8 cellular contexts compared by ENCODE assay signal in the genomic region with DNA sequence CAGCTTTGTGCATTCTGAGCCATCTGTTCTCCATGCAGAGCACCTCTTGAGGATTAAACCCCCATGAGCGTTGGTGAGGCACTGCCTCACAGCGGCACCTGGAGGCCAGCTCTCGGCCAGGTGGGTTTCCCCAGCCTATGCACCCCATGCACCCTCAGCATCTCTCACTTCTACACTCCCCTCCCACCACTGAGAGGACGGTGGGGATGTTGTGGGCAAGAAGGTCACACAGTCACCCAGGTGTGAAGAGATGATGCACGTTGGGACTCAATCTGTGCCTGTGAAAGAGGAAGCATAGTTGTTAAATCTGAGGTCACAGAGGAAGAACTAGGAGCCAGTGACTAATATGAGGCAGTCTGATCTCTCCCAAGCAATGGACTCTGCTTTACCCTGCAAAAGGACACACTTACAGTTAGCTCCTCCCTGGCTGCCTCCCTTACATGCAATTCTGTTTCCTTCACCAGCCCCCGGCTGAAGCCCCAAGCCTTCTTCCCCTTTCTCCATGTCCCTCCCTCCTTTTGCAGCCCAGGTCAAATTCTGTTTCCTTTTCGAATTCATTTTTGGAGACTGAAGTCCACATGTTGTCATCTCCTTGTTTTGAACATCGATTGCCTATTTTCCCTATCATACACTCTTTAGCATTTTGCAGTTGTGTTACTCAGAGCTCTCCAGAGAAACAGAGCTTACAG. TPM values are rescaled to one million over a fixed set of nuclear protein-coding genes. Genes with fewer than 3 reads are reported as not detected.
A peak's percentile ranks its signal among the peaks of the same experiment; 100 is the strongest.
DNase-seq lines count a peak whose midpoint lies in the region; ATAC-seq and FAIRE-seq lines count a peak whose summit lies in the region.

No MANE protein-coding gene starts in this region.

- H3K9me3 Mint-ChIP-seq in activated CD4-positive, alpha-beta T cell treated with anti-CD3 and anti-CD28 coated beads for 36 hours (ENCODE audit: low read depth) = no peaks in the 10 kb centered on the region
- H3K9me3 Mint-ChIP-seq in activated CD4-positive, alpha-beta T cell treated with anti-CD3 and anti-CD28 coated beads, Interleukin-2, amount 10 ng/mL, durations not matched to agents 24 days and 14 days = no peaks in the 10 kb centered on the region
- no peaks in the 10 kb centered on the region for H3K9me3 Mint-ChIP-seq in T-helper 1 cell treated with Interleukin-12 subunit alpha and Interleukin-12 subunit beta and Interleukin-4 antibody, amounts not matched to agents 30 μg/mL and 1 μg/mL, for 36 hours
- H3K9me3 Mint-ChIP-seq in naive thymus-derived CD8-positive, alpha-beta T cell = no peaks in the 10 kb centered on the region

- H3K27me3 Mint-ChIP-seq in activated CD4-positive, alpha-beta T cell treated with anti-CD3 and anti-CD28 coated beads for 36 hours = no peaks in the 10 kb centered on the region
- H3K27me3 Mint-ChIP-seq in activated CD4-positive, alpha-beta T cell treated with anti-CD3 and anti-CD28 coated beads, Interleukin-2, amount 10 ng/mL, durations not matched to agents 24 days and 14 days = no peaks in the 10 kb centered on the region
- no peaks in the 10 kb centered on the region for H3K27me3 Mint-ChIP-seq in T-helper 1 cell treated with Interleukin-12 subunit alpha and Interleukin-12 subunit beta and Interleukin-4 antibody, amounts not matched to agents 30 μg/mL and 1 μg/mL, for 36 hours (ENCODE audit: low read depth)
- H3K27me3 Mint-ChIP-seq in naive thymus-derived CD8-positive, alpha-beta T cell = no peaks in the 10 kb centered on the region

- H3K27ac Mint-ChIP-seq in activated CD4-positive, alpha-beta T cell treated with anti-CD3 and anti-CD28 coated beads for 36 hours = no peak overlapping the region
- H3K27ac Mint-ChIP-seq in activated CD4-positive, alpha-beta T cell treated with anti-CD3 and anti-CD28 coated beads, Interleukin-2, amount 10 ng/mL, durations not matched to agents 24 days and 14 days = no peak overlapping the region
- peak overlapping the region; percentile 1 for H3K27ac Mint-ChIP-seq in T-helper 1 cell treated with Interleukin-12 subunit alpha and Interleukin-12 subunit beta and Interleukin-4 antibody, amounts not matched to agents 30 μg/mL and 1 μg/mL, for 36 hours
- H3K27ac Mint-ChIP-seq in naive thymus-derived CD8-positive, alpha-beta T cell = peak overlapping the region in 6 of 10 donors; percentile 5 to 50 (median 26)

- H3K4me1 Mint-ChIP-seq in activated CD4-positive, alpha-beta T cell treated with anti-CD3 and anti-CD28 coated beads for 36 hours = peaks cover 12% of the 10 kb centered on the region
- H3K4me1 Mint-ChIP-seq in activated CD4-positive, alpha-beta T cell treated with anti-CD3 and anti-CD28 coated beads, Interleukin-2, amount 10 ng/mL, durations not matched to agents 24 days and 14 days = peaks cover 3% of the 10 kb centered on the region
- peaks cover 8% of the 10 kb centered on the region for H3K4me1 Mint-ChIP-seq in T-helper 1 cell treated with Interleukin-12 subunit alpha and Interleukin-12 subunit beta and Interleukin-4 antibody, amounts not matched to agents 30 μg/mL and 1 μg/mL, for 36 hours (ENCODE audit: low read depth)
- peaks cover 14 to 31% (median 22%) of the 10 kb centered on the region in 4 donors for H3K4me1 Mint-ChIP-seq in naive thymus-derived CD8-positive, alpha-beta T cell

- DNase-seq in activated CD4-positive, alpha-beta T cell treated with anti-CD3 and anti-CD28 coated beads for 36 hours = peak; percentile 69
- no peak for DNase-seq in activated CD4-positive, alpha-beta T cell treated with anti-CD3 and anti-CD28 coated beads, Interleukin-2, amount 10 ng/mL, durations not matched to agents 24 days and 14 days
- DNase-seq in naive thymus-derived CD8-positive, alpha-beta T cell = peak in 4 of 10 donors; percentile 1 to 68 (median 38)
- DNase-seq in KG1 (lab: John Stamatoyannopoulos, UW) = no peak
- DNase-seq in effector CD4-positive, alpha-beta T cell = no peak
- no peak for DNase-seq in frontal cortex (ENCODE audit: low spot score in 2 of 2)

- ATAC-seq in activated CD4-positive, alpha-beta T cell treated with anti-CD3 and anti-CD28 coated beads for 36 hours = peak; percentile 97
- ATAC-seq in HG02938 (IDR thresholded peaks at IDR 0.05; ENCODE audit: unreplicated experiment) = peak; percentile 94
- ATAC-seq in naive thymus-derived CD8-positive, alpha-beta T cell = peak in 1 of 2 donors; percentile 88

- no peaks in the 10 kb centered on the region for H3K36me3 Mint-ChIP-seq in activated CD4-positive, alpha-beta T cell treated with anti-CD3 and anti-CD28 coated beads for 36 hours (ENCODE audit: low read depth)
- no peaks in the 10 kb centered on the region for H3K36me3 Mint-ChIP-seq in activated CD4-positive, alpha-beta T cell treated with anti-CD3 and anti-CD28 coated beads, Interleukin-2, amount 10 ng/mL, durations not matched to agents 24 days and 14 days (ENCODE audit: low read depth)
- no peaks in the 10 kb centered on the region for H3K36me3 Mint-ChIP-seq in T-helper 1 cell treated with Interleukin-12 subunit alpha and Interleukin-12 subunit beta and Interleukin-4 antibody, amounts not matched to agents 30 μg/mL and 1 μg/mL, for 36 hours (ENCODE audit: low read depth)
- H3K36me3 Mint-ChIP-seq in naive thymus-derived CD8-positive, alpha-beta T cell = no peaks in the 10 kb centered on the region

- H3K4me3 Mint-ChIP-seq in activated CD4-positive, alpha-beta T cell treated with anti-CD3 and anti-CD28 coated beads for 36 hours = no peak overlapping the region
- H3K4me3 Mint-ChIP-seq in activated CD4-positive, alpha-beta T cell treated with anti-CD3 and anti-CD28 coated beads, Interleukin-2, amount 10 ng/mL, durations not matched to agents 24 days and 14 days = no peak overlapping the region
- H3K4me3 Mint-ChIP-seq in T-helper 1 cell treated with Interleukin-12 subunit alpha and Interleukin-12 subunit beta and Interleukin-4 antibody, amounts not matched to agents 30 μg/mL and 1 μg/mL, for 36 hours = no peak overlapping the region
- H3K4me3 Mint-ChIP-seq in naive thymus-derived CD8-positive, alpha-beta T cell = peak overlapping the region in 2 of 10 donors; percentile 43 to 54

- POLR2A ChIA-PET in activated CD4-positive, alpha-beta T cell treated with anti-CD3 and anti-CD28 coated beads for 36 hours (lab: Charles Lee) = no interaction called here
- POLR2A ChIA-PET in naive thymus-derived CD8-positive, alpha-beta T cell (lab: Charles Lee) = no interaction called here

- intact Hi-C loops in activated CD4-positive, alpha-beta T cell treated with anti-CD3 and anti-CD28 coated beads for 36 hours (cut with DNase I, micrococcal nuclease) = loop anchor here in 1 of 2 experiments (1.0 kb wide), 1 partner anchor 22 kb away; no protein-coding TSS in a partner anchor
- intact Hi-C loops in activated CD4-positive, alpha-beta T cell treated with anti-CD3 and anti-CD28 coated beads, Interleukin-2, amount 10 ng/mL, durations not matched to agents 24 days and 14 days (cut with micrococcal nuclease) = no loop called here

- no peak for FAIRE-seq in frontal cortex (lab: Jason Lieb, UNC)

- CTCF ChIA-PET in activated CD4-positive, alpha-beta T cell treated with anti-CD3 and anti-CD28 coated beads for 36 hours (lab: Charles Lee) = interaction anchor here (1.1 to 1.2 kb wide), 2 partner anchors 12 to 64 kb away, joined by 3 read pairs; no protein-coding TSS in a partner anchor

RNA-seq across cellular contexts. Expression of gene HS3ST3B1, which starts 58.5 kb away (rescaled TPM):
- 1 to 10 TPM; 5.0 to 5.7 TPM for total RNA-seq in activated CD4-positive, alpha-beta T cell treated with anti-CD3 and anti-CD28 coated beads for 36 hours
- total RNA-seq in activated CD4-positive, alpha-beta T cell treated with anti-CD3 and anti-CD28 coated beads, Interleukin-2, amount 10 ng/mL, durations not matched to agents 24 days and 14 days = 19.6 and 20.8 TPM in 2 replicates
- total RNA-seq in naive thymus-derived CD8-positive, alpha-beta T cell = 10 to 100 TPM; 37.5 to 37.6 TPM
- polyA plus RNA-seq in naive thymus-derived CD8-positive, alpha-beta T cell = 10 to 100 TPM in 2 of 3 donors, 1 to 10 TPM in 1; 9.2 to 12.7 (median 11.8) TPM
- total RNA-seq in frontal cortex = 1.6 TPM

Comparison
In these comparisons a context has a peak if more than half of its experiments do, and no peak if none do; other contexts are left out.
1. H3K27ac Mint-ChIP-seq: peak in T-helper 1 cell treated with Interleukin-12 subunit alpha and Interleukin-12 subunit beta and Interleukin-4 antibody, amounts not matched to agents 30 μg/mL and 1 μg/mL, for 36 hours (single experiment) and naive thymus-derived CD8-positive, alpha-beta T cell (6 of 10); none in activated CD4-positive, alpha-beta T cell treated with anti-CD3 and anti-CD28 coated beads for 36 hours (single experiment) and activated CD4-positive, alpha-beta T cell treated with anti-CD3 and anti-CD28 coated beads, Interleukin-2, amount 10 ng/mL, durations not matched to agents 24 days and 14 days (single experiment).